In the genomic region with DNA sequence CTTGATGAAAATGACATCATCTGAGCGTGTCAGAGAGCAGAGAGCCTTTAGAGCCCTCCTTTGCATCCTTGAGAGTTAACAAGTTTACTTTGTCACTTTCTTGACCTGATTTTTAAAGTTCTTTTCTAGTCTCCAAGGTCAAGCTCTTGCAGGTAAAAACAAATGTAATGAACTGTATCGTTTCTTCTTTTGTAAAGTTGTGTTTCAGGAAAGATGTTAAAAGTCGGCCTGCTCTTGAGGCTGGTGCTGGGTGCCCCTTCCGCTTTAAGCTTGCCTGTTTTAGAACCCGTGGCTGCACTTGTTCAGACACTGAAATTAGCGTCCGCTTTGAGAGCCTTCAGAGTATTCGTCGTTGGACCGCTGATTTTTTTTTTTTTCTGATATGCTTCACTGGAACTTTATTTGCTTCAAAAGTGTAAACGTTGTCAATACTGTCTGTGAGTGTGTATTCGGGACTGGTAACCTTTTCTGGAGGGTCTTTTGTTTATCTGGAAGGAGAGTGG, we compare ENCODE assay signal across 1 cellular context.
TF ChIP-seq lines count a peak whose summit lies in the region.

No MANE protein-coding gene starts in this region.

TF ChIP-seq in HepG2, 621 proteins besides CTCF, POLR2A, EP300 and RAD21 (continued from another document and continues in another):
- TF ChIP-seq, protein P1, sequence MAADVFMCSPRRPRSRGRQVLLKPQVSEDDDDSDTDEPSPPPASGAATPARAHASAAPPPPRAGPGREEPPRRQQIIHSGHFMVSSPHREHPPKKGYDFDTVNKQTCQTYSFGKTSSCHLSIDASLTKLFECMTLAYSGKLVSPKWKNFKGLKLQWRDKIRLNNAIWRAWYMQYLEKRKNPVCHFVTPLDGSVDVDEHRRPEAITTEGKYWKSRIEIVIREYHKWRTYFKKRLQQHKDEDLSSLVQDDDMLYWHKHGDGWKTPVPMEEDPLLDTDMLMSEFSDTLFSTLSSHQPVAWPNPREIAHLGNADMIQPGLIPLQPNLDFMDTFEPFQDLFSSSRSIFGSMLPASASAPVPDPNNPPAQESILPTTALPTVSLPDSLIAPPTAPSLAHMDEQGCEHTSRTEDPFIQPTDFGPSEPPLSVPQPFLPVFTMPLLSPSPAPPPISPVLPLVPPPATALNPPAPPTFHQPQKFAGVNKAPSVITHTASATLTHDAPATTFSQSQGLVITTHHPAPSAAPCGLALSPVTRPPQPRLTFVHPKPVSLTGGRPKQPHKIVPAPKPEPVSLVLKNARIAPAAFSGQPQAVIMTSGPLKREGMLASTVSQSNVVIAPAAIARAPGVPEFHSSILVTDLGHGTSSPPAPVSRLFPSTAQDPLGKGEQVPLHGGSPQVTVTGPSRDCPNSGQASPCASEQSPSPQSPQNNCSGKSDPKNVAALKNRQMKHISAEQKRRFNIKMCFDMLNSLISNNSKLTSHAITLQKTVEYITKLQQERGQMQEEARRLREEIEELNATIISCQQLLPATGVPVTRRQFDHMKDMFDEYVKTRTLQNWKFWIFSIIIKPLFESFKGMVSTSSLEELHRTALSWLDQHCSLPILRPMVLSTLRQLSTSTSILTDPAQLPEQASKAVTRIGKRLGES (CRISPR knock-in tag; IDR thresholded peaks at IDR 0.05; ENCODE audit: borderline replicate concordance) = no peak
- TF ChIP-seq GFI1 (CRISPR knock-in tag; IDR thresholded peaks at IDR 0.05; ENCODE audit: borderline replicate concordance) (0 out of 2 replicates have a peak, but pooled peaks have one; percentile 6), ZNF367 (CRISPR knock-in tag; IDR thresholded peaks at IDR 0.05; ENCODE audit: borderline replicate concordance) (no peak), ZNF234 (CRISPR knock-in tag; conservative IDR thresholded peaks at IDR 0.05) (no peak), MZF1 (CRISPR knock-in tag; IDR thresholded peaks at IDR 0.05; ENCODE audit: borderline replicate concordance) (no peak), ZNF143 (CRISPR knock-in tag; IDR thresholded peaks at IDR 0.05) (no peak), PITX1 (CRISPR knock-in tag; IDR thresholded peaks at IDR 0.05) (no peak), SMARCE1 (IDR thresholded peaks at IDR 0.05; ENCODE audit: borderline replicate concordance) (no peak), ZFAT (CRISPR knock-in tag; conservative IDR thresholded peaks at IDR 0.05) (no peak), ZNF577 (CRISPR knock-in tag; IDR thresholded peaks at IDR 0.05; ENCODE audit: borderline replicate concordance, low read depth) (no peak), TOPORS (CRISPR knock-in tag; IDR thresholded peaks at IDR 0.05) (no peak), ZFP82 (CRISPR knock-in tag; IDR thresholded peaks at IDR 0.05; ENCODE audit: borderline replicate concordance) (0 out of 2 replicates have a peak, but pooled peaks have one; percentile 25), U2AF2 (IDR thresholded peaks at IDR 0.05; ENCODE audit: low read depth, low read length) (no peak), CBX1 (IDR thresholded peaks at IDR 0.05; ENCODE audit: low read depth) (no peak), ONECUT2 (CRISPR knock-in tag; IDR thresholded peaks at IDR 0.05) (no peak), ISL2 (CRISPR knock-in tag; IDR thresholded peaks at IDR 0.05) (0 out of 2 replicates have a peak, but pooled peaks have one; percentile 22), TCF12 (IDR thresholded peaks at IDR 0.05) (no peak), TCF12 (CRISPR knock-in tag; IDR thresholded peaks at IDR 0.05) (no peak), TCF7L2 (IDR thresholded peaks at IDR 0.05; ENCODE audit: low read depth, low read length) (no peak), RFX5 (IDR thresholded peaks at IDR 0.05; ENCODE audit: low read depth, low read length) (no peak), ASH2L (IDR thresholded peaks at IDR 0.05; ENCODE audit: insufficient read length, low read depth, low read length) (no peak), ZNF777 (CRISPR knock-in tag; IDR thresholded peaks at IDR 0.05) (0 out of 2 replicates have a peak, but pooled peaks have one; percentile 9), AKAP8 (CRISPR knock-in tag; IDR thresholded peaks at IDR 0.05) (no peak), ZNF747 (CRISPR knock-in tag; IDR thresholded peaks at IDR 0.05; ENCODE audit: borderline replicate concordance) (0 out of 2 replicates have a peak, but pooled peaks have one; percentile 6), ZMYM4 (CRISPR knock-in tag; IDR thresholded peaks at IDR 0.05) (no peak), ZKSCAN5 (CRISPR knock-in tag; IDR thresholded peaks at IDR 0.05) (no peak)
- TF ChIP-seq, protein P2, sequence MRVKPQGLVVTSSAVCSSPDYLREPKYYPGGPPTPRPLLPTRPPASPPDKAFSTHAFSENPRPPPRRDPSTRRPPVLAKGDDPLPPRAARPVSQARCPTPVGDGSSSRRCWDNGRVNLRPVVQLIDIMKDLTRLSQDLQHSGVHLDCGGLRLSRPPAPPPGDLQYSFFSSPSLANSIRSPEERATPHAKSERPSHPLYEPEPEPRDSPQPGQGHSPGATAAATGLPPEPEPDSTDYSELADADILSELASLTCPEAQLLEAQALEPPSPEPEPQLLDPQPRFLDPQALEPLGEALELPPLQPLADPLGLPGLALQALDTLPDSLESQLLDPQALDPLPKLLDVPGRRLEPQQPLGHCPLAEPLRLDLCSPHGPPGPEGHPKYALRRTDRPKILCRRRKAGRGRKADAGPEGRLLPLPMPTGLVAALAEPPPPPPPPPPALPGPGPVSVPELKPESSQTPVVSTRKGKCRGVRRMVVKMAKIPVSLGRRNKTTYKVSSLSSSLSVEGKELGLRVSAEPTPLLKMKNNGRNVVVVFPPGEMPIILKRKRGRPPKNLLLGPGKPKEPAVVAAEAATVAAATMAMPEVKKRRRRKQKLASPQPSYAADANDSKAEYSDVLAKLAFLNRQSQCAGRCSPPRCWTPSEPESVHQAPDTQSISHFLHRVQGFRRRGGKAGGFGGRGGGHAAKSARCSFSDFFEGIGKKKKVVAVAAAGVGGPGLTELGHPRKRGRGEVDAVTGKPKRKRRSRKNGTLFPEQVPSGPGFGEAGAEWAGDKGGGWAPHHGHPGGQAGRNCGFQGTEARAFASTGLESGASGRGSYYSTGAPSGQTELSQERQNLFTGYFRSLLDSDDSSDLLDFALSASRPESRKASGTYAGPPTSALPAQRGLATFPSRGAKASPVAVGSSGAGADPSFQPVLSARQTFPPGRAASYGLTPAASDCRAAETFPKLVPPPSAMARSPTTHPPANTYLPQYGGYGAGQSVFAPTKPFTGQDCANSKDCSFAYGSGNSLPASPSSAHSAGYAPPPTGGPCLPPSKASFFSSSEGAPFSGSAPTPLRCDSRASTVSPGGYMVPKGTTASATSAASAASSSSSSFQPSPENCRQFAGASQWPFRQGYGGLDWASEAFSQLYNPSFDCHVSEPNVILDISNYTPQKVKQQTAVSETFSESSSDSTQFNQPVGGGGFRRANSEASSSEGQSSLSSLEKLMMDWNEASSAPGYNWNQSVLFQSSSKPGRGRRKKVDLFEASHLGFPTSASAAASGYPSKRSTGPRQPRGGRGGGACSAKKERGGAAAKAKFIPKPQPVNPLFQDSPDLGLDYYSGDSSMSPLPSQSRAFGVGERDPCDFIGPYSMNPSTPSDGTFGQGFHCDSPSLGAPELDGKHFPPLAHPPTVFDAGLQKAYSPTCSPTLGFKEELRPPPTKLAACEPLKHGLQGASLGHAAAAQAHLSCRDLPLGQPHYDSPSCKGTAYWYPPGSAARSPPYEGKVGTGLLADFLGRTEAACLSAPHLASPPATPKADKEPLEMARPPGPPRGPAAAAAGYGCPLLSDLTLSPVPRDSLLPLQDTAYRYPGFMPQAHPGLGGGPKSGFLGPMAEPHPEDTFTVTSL (CRISPR knock-in tag; IDR thresholded peaks at IDR 0.05; ENCODE audit: borderline replicate concordance) = peak; percentile 25; the same call in 1 of the 2 replicates
- TF ChIP-seq, protein P3, sequence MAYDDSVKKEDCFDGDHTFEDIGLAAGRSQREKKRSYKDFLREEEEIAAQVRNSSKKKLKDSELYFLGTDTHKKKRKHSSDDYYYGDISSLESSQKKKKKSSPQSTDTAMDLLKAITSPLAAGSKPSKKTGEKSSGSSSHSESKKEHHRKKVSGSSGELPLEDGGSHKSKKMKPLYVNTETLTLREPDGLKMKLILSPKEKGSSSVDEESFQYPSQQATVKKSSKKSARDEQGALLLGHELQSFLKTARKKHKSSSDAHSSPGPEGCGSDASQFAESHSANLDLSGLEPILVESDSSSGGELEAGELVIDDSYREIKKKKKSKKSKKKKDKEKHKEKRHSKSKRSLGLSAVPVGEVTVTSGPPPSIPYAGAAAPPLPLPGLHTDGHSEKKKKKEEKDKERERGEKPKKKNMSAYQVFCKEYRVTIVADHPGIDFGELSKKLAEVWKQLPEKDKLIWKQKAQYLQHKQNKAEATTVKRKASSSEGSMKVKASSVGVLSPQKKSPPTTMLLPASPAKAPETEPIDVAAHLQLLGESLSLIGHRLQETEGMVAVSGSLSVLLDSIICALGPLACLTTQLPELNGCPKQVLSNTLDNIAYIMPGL (CRISPR knock-in tag; IDR thresholded peaks at IDR 0.05; ENCODE audit: borderline replicate concordance in 1 of 2, low read depth in 1 of 2) = no peak
- TF ChIP-seq, protein P4, sequence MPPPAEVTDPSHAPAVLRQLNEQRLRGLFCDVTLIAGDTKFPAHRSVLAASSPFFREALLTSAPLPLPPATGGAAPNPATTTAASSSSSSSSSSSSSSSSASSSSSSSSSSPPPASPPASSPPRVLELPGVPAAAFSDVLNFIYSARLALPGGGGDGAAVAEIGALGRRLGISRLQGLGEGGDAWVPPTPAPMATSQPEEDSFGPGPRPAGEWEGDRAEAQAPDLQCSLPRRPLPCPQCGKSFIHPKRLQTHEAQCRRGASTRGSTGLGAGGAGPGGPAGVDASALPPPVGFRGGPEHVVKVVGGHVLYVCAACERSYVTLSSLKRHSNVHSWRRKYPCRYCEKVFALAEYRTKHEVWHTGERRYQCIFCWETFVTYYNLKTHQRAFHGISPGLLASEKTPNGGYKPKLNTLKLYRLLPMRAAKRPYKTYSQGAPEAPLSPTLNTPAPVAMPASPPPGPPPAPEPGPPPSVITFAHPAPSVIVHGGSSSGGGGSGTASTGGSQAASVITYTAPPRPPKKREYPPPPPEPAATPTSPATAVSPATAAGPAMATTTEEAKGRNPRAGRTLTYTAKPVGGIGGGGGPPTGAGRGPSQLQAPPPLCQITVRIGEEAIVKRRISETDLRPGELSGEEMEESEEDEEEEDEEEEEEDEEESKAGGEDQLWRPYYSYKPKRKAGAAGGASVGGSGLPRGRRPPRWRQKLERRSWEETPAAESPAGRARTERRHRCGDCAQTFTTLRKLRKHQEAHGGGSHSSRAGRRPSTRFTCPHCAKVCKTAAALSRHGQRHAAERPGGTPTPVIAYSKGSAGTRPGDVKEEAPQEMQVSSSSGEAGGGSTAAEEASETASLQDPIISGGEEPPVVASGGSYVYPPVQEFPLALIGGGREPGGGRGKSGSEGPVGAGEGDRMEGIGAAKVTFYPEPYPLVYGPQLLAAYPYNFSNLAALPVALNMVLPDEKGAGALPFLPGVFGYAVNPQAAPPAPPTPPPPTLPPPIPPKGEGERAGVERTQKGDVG (CRISPR knock-in tag; IDR thresholded peaks at IDR 0.05; ENCODE audit: borderline replicate concordance) = no peak
- TF ChIP-seq, protein P5, sequence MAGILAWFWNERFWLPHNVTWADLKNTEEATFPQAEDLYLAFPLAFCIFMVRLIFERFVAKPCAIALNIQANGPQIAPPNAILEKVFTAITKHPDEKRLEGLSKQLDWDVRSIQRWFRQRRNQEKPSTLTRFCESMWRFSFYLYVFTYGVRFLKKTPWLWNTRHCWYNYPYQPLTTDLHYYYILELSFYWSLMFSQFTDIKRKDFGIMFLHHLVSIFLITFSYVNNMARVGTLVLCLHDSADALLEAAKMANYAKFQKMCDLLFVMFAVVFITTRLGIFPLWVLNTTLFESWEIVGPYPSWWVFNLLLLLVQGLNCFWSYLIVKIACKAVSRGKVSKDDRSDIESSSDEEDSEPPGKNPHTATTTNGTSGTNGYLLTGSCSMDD (CRISPR knock-in tag; IDR thresholded peaks at IDR 0.05) = no peak
- TF ChIP-seq, protein P6, sequence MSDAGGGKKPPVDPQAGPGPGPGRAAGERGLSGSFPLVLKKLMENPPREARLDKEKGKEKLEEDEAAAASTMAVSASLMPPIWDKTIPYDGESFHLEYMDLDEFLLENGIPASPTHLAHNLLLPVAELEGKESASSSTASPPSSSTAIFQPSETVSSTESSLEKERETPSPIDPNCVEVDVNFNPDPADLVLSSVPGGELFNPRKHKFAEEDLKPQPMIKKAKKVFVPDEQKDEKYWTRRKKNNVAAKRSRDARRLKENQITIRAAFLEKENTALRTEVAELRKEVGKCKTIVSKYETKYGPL (CRISPR knock-in tag; IDR thresholded peaks at IDR 0.05) = no peak
